In genomic region chr6:79330723-79331122, GRCh38 we compare ENCODE assay signal across 26 cellular contexts.
"Had no signal": no experiment of that assay in that cellular context is flagged by ENCODE, and none has a peak within 500 bp of the region (broad histone marks: within the 10 kb centered on the region; RNA-seq: fewer than 3 reads in every experiment).

No MANE protein-coding gene starts in this region.

- H3K9ac ChIP-seq: parathyroid adenoma had no signal

- H3K36me3 ChIP-seq: colonic mucosa, esophagus muscularis mucosa, gastrocnemius medialis had no signal

- H3K4me1 ChIP-seq: colonic mucosa, gastrocnemius medialis, parathyroid adenoma, testis had no signal

- H3K9me3 Mint-ChIP-seq: activated B cell treated with CpG ODN at 0.5 μM for 24 hours; effector memory CD8-positive, alpha-beta T cell; stimulated activated effector memory CD8-positive, alpha-beta T cell treated with anti-CD3 and anti-CD28 coated beads, Interleukin-12 subunit alpha, Interleukin-12 subunit beta, amount 100 ng/mL, for 72 hours had no signal

- H3K4me1 Mint-ChIP-seq: activated B cell treated with CpG ODN at 0.5 μM for 24 hours; central memory CD8-positive, alpha-beta T cell; memory B cell; nephron progenitor cell; stimulated activated effector memory CD8-positive, alpha-beta T cell treated with anti-CD3 and anti-CD28 coated beads, Interleukin-12 subunit alpha, Interleukin-12 subunit beta, amount 100 ng/mL, for 72 hours had no signal

- DNase-seq: activated B cell treated with CpG ODN at 0.5 μM for 24 hours; activated CD4-positive, alpha-beta T cell treated with anti-CD3 and anti-CD28 coated beads for 4 hours; activated CD4-positive, alpha-beta T cell treated with anti-CD3 and anti-CD28 coated beads, Interleukin-2, amount 50 U/mL, for 48 hours; activated CD8-positive, alpha-beta memory T cell treated with anti-CD3 and anti-CD28 coated beads, Interleukin-2, amount 50 U/mL, for 48 hours; activated gamma-delta T cell; activated naive CD4-positive, alpha-beta T cell treated with anti-CD3 and anti-CD28 coated beads, Interleukin-2, amount 50 U/mL, for 16 hours; activated T-cell treated with anti-CD3 and anti-CD28 coated beads, Interleukin-2, amount 50 U/mL, for 72 hours; aorta; colonic mucosa; dorsolateral prefrontal cortex; effector memory CD8-positive, alpha-beta T cell; gastrocnemius medialis; hypothalamus; left cardiac atrium; nephron progenitor cell; small intestine; stimulated activated CD4-positive, alpha-beta T cell treated with anti-CD3 and anti-CD28 coated beads, Interleukin-2, amount 100 ng/mL, for 24 hours; T1000; testis; trophoblast cell had no signal

- H2AFZ ChIP-seq: parathyroid adenoma had no signal

- H3K4me3 ChIP-seq: colonic mucosa, dorsolateral prefrontal cortex, esophagus muscularis mucosa, gastrocnemius medialis, testis had no signal

- H3K36me3 Mint-ChIP-seq: memory B cell; stimulated activated effector memory CD8-positive, alpha-beta T cell treated with anti-CD3 and anti-CD28 coated beads, Interleukin-12 subunit alpha, Interleukin-12 subunit beta, amount 100 ng/mL, for 72 hours had no signal

- H3K27ac ChIP-seq: colonic mucosa, dorsolateral prefrontal cortex, esophagus muscularis mucosa, gastrocnemius medialis, parathyroid adenoma, testis had no signal

- ATAC-seq: activated T-cell treated with anti-CD3 and anti-CD28 coated beads, Interleukin-2, amount 50 U/mL, for 72 hours; effector memory CD8-positive, alpha-beta T cell; gastrocnemius medialis; left cardiac atrium; sciatic nerve; stimulated activated effector memory CD8-positive, alpha-beta T cell treated with anti-CD3 and anti-CD28 coated beads, Interleukin-12 subunit alpha, Interleukin-12 subunit beta, amount 100 ng/mL, for 72 hours had no signal

- H3K27me3 ChIP-seq: colonic mucosa, esophagus muscularis mucosa, gastrocnemius medialis, testis had no signal

- H3K4me3 Mint-ChIP-seq: activated B cell treated with CpG ODN at 0.5 μM for 24 hours; central memory CD8-positive, alpha-beta T cell; effector memory CD8-positive, alpha-beta T cell; memory B cell; nephron progenitor cell; stimulated activated effector memory CD8-positive, alpha-beta T cell treated with anti-CD3 and anti-CD28 coated beads, Interleukin-12 subunit alpha, Interleukin-12 subunit beta, amount 100 ng/mL, for 72 hours had no signal

- H3K27ac Mint-ChIP-seq: activated B cell treated with CpG ODN at 0.5 μM for 24 hours; activated T-cell treated with anti-CD3 and anti-CD28 coated beads, Interleukin-2, amount 50 U/mL, for 72 hours; effector memory CD8-positive, alpha-beta T cell; memory B cell; nephron progenitor cell; stimulated activated effector memory CD8-positive, alpha-beta T cell treated with anti-CD3 and anti-CD28 coated beads, Interleukin-12 subunit alpha, Interleukin-12 subunit beta, amount 100 ng/mL, for 72 hours had no signal

- H3K79me2 ChIP-seq: parathyroid adenoma had no signal

- H3K9me3 ChIP-seq: colonic mucosa, esophagus muscularis mucosa, gastrocnemius medialis, testis had no signal
